1 cellular context compared by ENCODE assay signal in genomic region chr12:54279632-54280400, GRCh38.
TF ChIP-seq lines count a peak whose summit lies in the region.

CBX5 (minus strand) TSS chr12:54280122; CDS start chr12:54257650, 22,472 bp downstream.

TF ChIP-seq in GM12878, 131 proteins besides CTCF, POLR2A, EP300 and RAD21 (continued from another document and continues in another):
- peak; percentile 78 for TF ChIP-seq ZNF687 (IDR thresholded peaks at IDR 0.05)
- peak; percentile 11 for TF ChIP-seq BCL3 (IDR thresholded peaks at IDR 0.05; ENCODE audit: borderline replicate concordance, insufficient read depth, low read depth, low read length, poor library complexity, severe bottlenecking)
- TF ChIP-seq PAX8 (IDR thresholded peaks at IDR 0.05): no peak
- no peak; the same call in 1 of the 2 replicates for TF ChIP-seq NFIC (IDR thresholded peaks at IDR 0.05; ENCODE audit: low read depth, low read length)
- no peak; the same call in 1 of the 2 replicates for TF ChIP-seq FOXM1 (IDR thresholded peaks at IDR 0.05; ENCODE audit: low read depth, low read length)
- TF ChIP-seq ESRRA (IDR thresholded peaks at IDR 0.05; ENCODE audit: low read length): no peak
- TF ChIP-seq SIN3A (IDR thresholded peaks at IDR 0.05; ENCODE audit: low read depth, low read length): no peak; the same call in 1 of the 2 replicates
- peak; percentile 66; the same call in 1 of the 2 replicates for TF ChIP-seq CHD2 (IDR thresholded peaks at IDR 0.05; ENCODE audit: borderline replicate concordance, low read depth, low read length)
- peak; percentile 50 for TF ChIP-seq CREB1 (IDR thresholded peaks at IDR 0.05; ENCODE audit: low read depth)
- TF ChIP-seq ATF2 (IDR thresholded peaks at IDR 0.05; ENCODE audit: low read length): no peak
- TF ChIP-seq KDM1A (IDR thresholded peaks at IDR 0.05; ENCODE audit: borderline replicate concordance): no peak
- no peak for TF ChIP-seq WRNIP1 (IDR thresholded peaks at IDR 0.05; ENCODE audit: borderline replicate concordance, low read depth, low read length)
- TF ChIP-seq SIX5 (IDR thresholded peaks at IDR 0.05; ENCODE audit: low read depth, low read length, severe bottlenecking): no peak
- peak; percentile 54; the same call in 1 of the 2 replicates for TF ChIP-seq TARDBP (IDR thresholded peaks at IDR 0.05; ENCODE audit: borderline replicate concordance)
- TF ChIP-seq SREBF1 (IDR thresholded peaks at IDR 0.05; ENCODE audit: low read length): no peak
- TF ChIP-seq ZBED1 (IDR thresholded peaks at IDR 0.05; ENCODE audit: borderline replicate concordance): 0 out of 2 replicates have a peak, but pooled peaks have one; percentile 23
- no peak; the same call in none of the 2 replicates for TF ChIP-seq NBN (IDR thresholded peaks at IDR 0.05)
- TF ChIP-seq RUNX3 (IDR thresholded peaks at IDR 0.05; ENCODE audit: low read length): peak; percentile 86
- TF ChIP-seq YY1 (IDR thresholded peaks at IDR 0.05; ENCODE audit: low read depth, low read length): peak; percentile 98
- TF ChIP-seq HDGF (IDR thresholded peaks at IDR 0.05): peak; percentile 70; the same call in 1 of the 2 replicates
- TF ChIP-seq SMC3 (IDR thresholded peaks at IDR 0.05; ENCODE audit: borderline replicate concordance, low read length): no peak
- peak in 1 of 2 experiments; percentile 26; a peak in 1 of 4 replicates for TF ChIP-seq SRF (IDR thresholded peaks at IDR 0.05; ENCODE audit: low read depth in 2 of 2, low read length in 2 of 2)
- TF ChIP-seq IRF3 (IDR thresholded peaks at IDR 0.05): peak; percentile 85
- no peak; the same call in none of the 2 replicates for TF ChIP-seq HCFC1 (IDR thresholded peaks at IDR 0.05; ENCODE audit: low read length)
- peak; percentile 46; the same call in 1 of the 2 replicates for TF ChIP-seq STAT1 (conservative IDR thresholded peaks at IDR 0.05)
- no peak for TF ChIP-seq BCLAF1 (IDR thresholded peaks at IDR 0.05)
- no peak for TF ChIP-seq CUX1 (IDR thresholded peaks at IDR 0.05; ENCODE audit: insufficient replicate concordance, low read depth, low read length)
- TF ChIP-seq HSF1 (IDR thresholded peaks at IDR 0.05; ENCODE audit: low read depth, low read length): no peak
- TF ChIP-seq ZZZ3 (IDR thresholded peaks at IDR 0.05; ENCODE audit: control insufficient read depth, insufficient read length, low read depth): no peak
- no peak for TF ChIP-seq NR2C2 (IDR thresholded peaks at IDR 0.05; ENCODE audit: borderline replicate concordance, control insufficient read depth, insufficient read length, low read depth)
- TF ChIP-seq CHD1 (IDR thresholded peaks at IDR 0.05; ENCODE audit: low read depth, low read length): 0 out of 2 replicates have a peak, but pooled peaks have one; percentile 79
- no peak for TF ChIP-seq USF2 (IDR thresholded peaks at IDR 0.05; ENCODE audit: borderline replicate concordance, low read depth, low read length)
- peak; percentile 53 for TF ChIP-seq CBFB (IDR thresholded peaks at IDR 0.05; ENCODE audit: low read depth)
- TF ChIP-seq SMARCA5 (IDR thresholded peaks at IDR 0.05): no peak; the same call in 1 of the 2 replicates
- peak; percentile 100 for TF ChIP-seq NRF1 (conservative IDR thresholded peaks at IDR 0.05; ENCODE audit: low read depth, low read length)
- TF ChIP-seq POLR2AphosphoS5 (IDR thresholded peaks at IDR 0.05; ENCODE audit: low read length): peak; percentile 95
- 0 out of 2 replicates have a peak, but pooled peaks have one; percentile 27 for TF ChIP-seq JUNB (IDR thresholded peaks at IDR 0.05)
